ENCODE assay signal across 8 cellular contexts in the genomic region with DNA sequence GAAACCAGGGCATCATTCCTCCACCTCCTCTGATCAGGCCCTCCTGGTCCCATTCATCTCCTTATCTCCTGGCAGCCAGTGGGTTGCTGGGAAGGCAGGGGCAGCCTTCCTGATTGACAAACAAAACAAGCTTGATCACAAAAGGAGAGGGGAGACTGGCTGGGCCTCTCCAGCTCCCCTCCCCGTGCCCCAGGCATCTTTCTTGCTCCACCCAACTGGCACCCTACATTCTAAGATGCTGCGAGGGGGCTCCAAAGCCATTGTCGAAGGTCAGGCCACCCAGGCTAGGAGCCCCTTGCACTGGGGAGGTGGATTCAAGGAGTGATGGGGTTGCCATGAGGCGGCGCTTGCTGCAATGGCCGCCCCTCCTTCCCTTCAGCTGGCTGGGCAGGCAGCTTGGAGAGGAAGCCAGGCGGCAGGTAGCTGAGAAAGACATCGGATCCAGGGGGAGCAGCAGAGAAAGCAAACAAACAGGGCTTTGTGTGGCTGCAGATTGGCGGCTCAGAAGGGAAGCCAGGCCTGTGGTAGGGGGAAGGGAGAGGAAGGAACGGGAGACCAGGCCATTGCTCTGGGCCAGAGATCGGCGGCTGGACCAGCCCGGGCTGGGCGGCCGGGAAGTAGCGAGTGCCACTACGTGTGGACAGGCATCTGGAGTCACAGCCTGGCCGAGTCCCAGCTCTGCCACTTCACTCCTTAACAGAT. TPM values are rescaled to one million over a fixed set of nuclear protein-coding genes. Genes with fewer than 3 reads are reported as not detected.
DNase-seq lines count a peak whose midpoint lies in the region; ATAC-seq and TF ChIP-seq lines count a peak whose summit lies in the region.

No MANE protein-coding gene starts in this region.

- peak overlapping the region; percentile 95 to 100 (median 99) for H3K4me2 ChIP-seq in BLaER1 treated with 17β-estradiol and CSF1 and Interleukin-3, amounts not matched to agents 10 nM and 100 nM

- ATAC-seq in Panc1, result peak; percentile 50
- peak; percentile 40 for ATAC-seq in mucosa of descending colon

- no peak for TF ChIP-seq POLR2A in uterus (IDR thresholded peaks at IDR 0.05)

- H3K9ac ChIP-seq in BLaER1 treated with 17β-estradiol and CSF1 and Interleukin-3, amounts not matched to agents 10 nM and 100 nM, result peak overlapping the region; percentile 82 to 93 (median 87)

- POLR2A ChIA-PET in Panc1 (lab: Charles Lee), result interaction anchor here (2.5 kb wide), 1 partner anchor 9 kb away, joined by 5 read pairs; no protein-coding TSS in a partner anchor

- peaks cover 54 to 92% (median 86%) of the 10 kb centered on the region in 11 experiments; a peak in 21 of 22 replicates for H4K20me1 ChIP-seq in BLaER1 treated with 17β-estradiol and CSF1 and Interleukin-3, amounts not matched to agents 10 nM and 100 nM

- TF ChIP-seq CTCF in Panc1 (IDR thresholded peaks at IDR 0.05) (no peak), mucosa of descending colon (IDR thresholded peaks at IDR 0.05) (no peak), uterus (IDR thresholded peaks at IDR 0.05) (no peak)

- intact Hi-C loops in Panc1 (cut with micrococcal nuclease; ENCODE audit: unreplicated experiment) (no loop called here), mucosa of descending colon (cut with DNase I, micrococcal nuclease) (no loop called here), uterus (cut with DNase I; ENCODE audit: low total_unique reads) (loop anchor here (10.0 kb wide), 1 partner anchor 91 kb away; no protein-coding TSS in a partner anchor)

- in situ Hi-C loops in Panc1 (cut with HindIII; ENCODE audit: low pct_unique_long_range_greater_than_20kb, low sequenced_read_pairs), result no loop called here

- no peaks in the 10 kb centered on the region; a peak in 1 of 22 replicates for H3K27me3 ChIP-seq in BLaER1 treated with 17β-estradiol and CSF1 and Interleukin-3, amounts not matched to agents 10 nM and 100 nM
- H3K27me3 ChIP-seq in Panc1 (ENCODE audit: control insufficient read depth, insufficient read depth, low read length) (no peaks in the 10 kb centered on the region), uterus (no peaks in the 10 kb centered on the region)

- no peaks in the 10 kb centered on the region for H3K9me3 ChIP-seq in BLaER1 treated with 17β-estradiol and CSF1 and Interleukin-3, amounts not matched to agents 10 nM and 100 nM (replicated peaks in 1 of 11)
- H3K9me3 ChIP-seq in Panc1 (ENCODE audit: control insufficient read depth, insufficient read depth, low read depth, low read length) (no peaks in the 10 kb centered on the region), mucosa of descending colon (no peaks in the 10 kb centered on the region), uterus (no peaks in the 10 kb centered on the region)

- peaks cover 68 to 97% (median 96%) of the 10 kb centered on the region in 10 experiments for H3K4me1 ChIP-seq in BLaER1 treated with 17β-estradiol and CSF1 and Interleukin-3, amounts not matched to agents 10 nM and 100 nM
- H3K4me1 ChIP-seq in Panc1 (ENCODE audit: control insufficient read depth, insufficient read depth, low read length) (peaks cover 85% of the 10 kb centered on the region), mucosa of descending colon (ENCODE audit: low read depth) (peaks cover 68% of the 10 kb centered on the region), uterus (peaks cover 10 to 37% of the 10 kb centered on the region in 2 donors)

- DNase-seq in HT-29 (ENCODE audit: low spot score) (peak; percentile 78), Panc1 (ENCODE audit: low read depth, low spot score) (no peak), ecto neural progenitor cell (ENCODE audit: low spot score) (peak; percentile 85), mucosa of descending colon (peak in 2 of 3 donors; percentile 62 to 75), uterus (peak; percentile 46 to 53), GF-D8 (lab: John Stamatoyannopoulos, UW) (no peak)
- DNase-seq in activated effector memory CD4-positive, alpha-beta T cell treated with anti-CD3 and anti-CD28 coated beads, Interleukin-2, amount 50 U/mL, for 16 hours, result no peak

- 0 out of 22 replicates have a peak, but pooled peaks cover 0 to 4% (median 0%) of the 10 kb centered on the region in 11 experiments for H3K36me3 ChIP-seq in BLaER1 treated with 17β-estradiol and CSF1 and Interleukin-3, amounts not matched to agents 10 nM and 100 nM
- H3K36me3 ChIP-seq in Panc1 (ENCODE audit: control insufficient read depth, insufficient read depth, low read length), result no peaks in the 10 kb centered on the region
- no peaks in the 10 kb centered on the region for H3K36me3 ChIP-seq in mucosa of descending colon (ENCODE audit: low read depth)
- no peaks in the 10 kb centered on the region for H3K36me3 ChIP-seq in uterus

- H3K4me3 ChIP-seq in BLaER1 treated with 17β-estradiol and CSF1 and Interleukin-3, amounts not matched to agents 10 nM and 100 nM, result peak overlapping the region; percentile 63 to 80 (median 75); a peak in 18 of 20 replicates
- H3K4me3 ChIP-seq in Panc1 (ENCODE audit: low read depth in 2 of 2, low read length in 2 of 2) (peak overlapping the region; percentile 34 to 51; a peak in 3 of 4 replicates), mucosa of descending colon (no peak overlapping the region), uterus (no peak overlapping the region)

- CTCF ChIA-PET in Panc1 (lab: Charles Lee), result no interaction called here

- no TSS peak for BruUV-seq in Panc1 (replicated peaks; lab: Mats Ljungman, UMichigan)

- H3K27ac ChIP-seq in BLaER1 treated with 17β-estradiol and CSF1 and Interleukin-3, amounts not matched to agents 10 nM and 100 nM, result peak overlapping the region; percentile 84 to 94 (median 90)
- H3K27ac ChIP-seq in Panc1 (ENCODE audit: low read length), result peak overlapping the region; percentile 99
- peak overlapping the region; percentile 90 to 99 for H3K27ac ChIP-seq in uterus

RNA-seq across cellular contexts. Expression of a gene that starts 12.1 kb away (rescaled TPM):
- total RNA-seq in HT-29 (2014; rRNA removed; shearing (Covaris generic)), result 35.4 and 37.8 TPM in 2 replicates
- total RNA-seq in Panc1 (2021; ENCODE audit: unreplicated experiment) (51.0 TPM), mucosa of descending colon (10 to 100 TPM; 12.9 to 29.2 (median 17.0) TPM), uterus (10 to 100 TPM in 3 of 4 donors, 1 to 10 TPM in 1; 10.0 to 66.1 (median 15.3) TPM)
- 39.2 TPM for polyA plus RNA-seq in Panc1 (2012; ENCODE audit: insufficient read length)

Comparison
In these comparisons a context has a peak if more than half of its experiments do, and no peak if none do; other contexts are left out.
1. H3K4me3 ChIP-seq: peak in BLaER1 treated with 17β-estradiol and CSF1 and Interleukin-3, amounts not matched to agents 10 nM and 100 nM (10 of 10) and Panc1 (2 of 2); none in mucosa of descending colon (single experiment) and uterus (0 of 2).
2. DNase-seq: peak in HT-29 (single experiment), ecto neural progenitor cell (single experiment), mucosa of descending colon (2 of 3) and uterus (2 of 2); none in Panc1 (single experiment), GF-D8 (single experiment) and activated effector memory CD4-positive, alpha-beta T cell treated with anti-CD3 and anti-CD28 coated beads, Interleukin-2, amount 50 U/mL, for 16 hours (single experiment).
3. Peak in every context shown above with its lines, with median percentiles within 50 percentile points of each other: H3K27ac ChIP-seq.